In genomic region chr2:156455366-156455975, GRCh38 we compare ENCODE assay signal across 10 cellular contexts. TPM values are rescaled to one million over a fixed set of nuclear protein-coding genes. Genes with fewer than 3 reads are reported as not detected.
DNase-seq lines count a peak whose midpoint lies in the region; ATAC-seq, FAIRE-seq and TF ChIP-seq lines count a peak whose summit lies in the region.
"Had no signal": no experiment of that assay in that cellular context is flagged by ENCODE, and none has a peak within 500 bp of the region (broad histone marks: within the 10 kb centered on the region; RNA-seq: fewer than 3 reads in every experiment).

No MANE protein-coding gene starts in this region.

- H3K9me3 ChIP-seq in A549: no peaks in the 10 kb centered on the region
- no peaks in the 10 kb centered on the region for H3K9me3 ChIP-seq in ovary
- no peaks in the 10 kb centered on the region for H3K9me3 ChIP-seq in smooth muscle cell (replicated peaks; ENCODE audit: low read depth)
- H3K9me3 ChIP-seq in kidney (ENCODE audit: control insufficient read depth in 1 of 2, low read length in 2 of 2): no peaks in the 10 kb centered on the region

- H3K4me1 Mint-ChIP-seq in activated CD4-positive, alpha-beta memory T cell treated with anti-CD3 and anti-CD28 coated beads, Interleukin-2, amount 10 ng/mL, durations not matched to agents 7 days and 5 days: peaks cover 13% of the 10 kb centered on the region

- 0 out of 5 replicates have a peak, but pooled peaks of 1 of the 2 experiments have one; percentile 4 for TF ChIP-seq RAD21 in A549 (conservative IDR thresholded peaks at IDR 0.05 in 1 of 2, IDR thresholded peaks at IDR 0.05 in 1 of 2)

- no peaks in the 10 kb centered on the region for H4K20me1 ChIP-seq in smooth muscle cell (ENCODE audit: low read depth)

- H3K4me3 ChIP-seq in A549: no peak overlapping the region
- no peak overlapping the region for H3K4me3 ChIP-seq in ovary
- no peak overlapping the region for H3K4me3 ChIP-seq in smooth muscle cell
- no peak overlapping the region for H3K4me3 ChIP-seq in kidney (ENCODE audit: low read length in 2 of 2)
- H3K4me3 ChIP-seq: BLaER1 treated with 17β-estradiol and CSF1 and Interleukin-3, amounts not matched to agents 10 nM and 100 nM had no signal

- peak; percentile 96 for ATAC-seq in A549
- ATAC-seq in GM19351 (IDR thresholded peaks at IDR 0.05; ENCODE audit: unreplicated experiment): peak; percentile 39
- ATAC-seq in HG03565 (IDR thresholded peaks at IDR 0.05; ENCODE audit: unreplicated experiment): peak; percentile 45

- H3K36me3 Mint-ChIP-seq in activated CD4-positive, alpha-beta memory T cell treated with anti-CD3 and anti-CD28 coated beads, Interleukin-2, amount 10 ng/mL, durations not matched to agents 7 days and 5 days (ENCODE audit: low read depth): peaks cover 14% of the 10 kb centered on the region

- DNase-seq in A549 (ENCODE audit: low read depth in 1 of 2, low spot score in 1 of 2) (peak; percentile 65 to 79), fibroblast of gingiva (ENCODE audit: low read depth) (peak; percentile 47), ovary (no peak), smooth muscle cell (lab: John Stamatoyannopoulos, UW; ENCODE audit: unreplicated experiment) (no peak), kidney (no peak)
- DNase-seq in activated CD4-positive, alpha-beta memory T cell treated with anti-CD3 and anti-CD28 coated beads, Interleukin-2, amount 10 ng/mL, durations not matched to agents 7 days and 5 days: no peak

- H3K27ac ChIP-seq in A549: peak overlapping the region; percentile 62 to 81
- H3K27ac ChIP-seq in ovary: no peak overlapping the region
- no peak overlapping the region for H3K27ac ChIP-seq in smooth muscle cell (ENCODE audit: low read depth)
- no peak overlapping the region for H3K27ac ChIP-seq in kidney (ENCODE audit: low read depth in 2 of 2, low read length in 2 of 2)
- H3K27ac ChIP-seq: BLaER1 treated with 17β-estradiol and CSF1 and Interleukin-3, amounts not matched to agents 10 nM and 100 nM had no signal

- no peaks in the 10 kb centered on the region for H3K27me3 ChIP-seq in ovary
- H3K27me3 ChIP-seq in smooth muscle cell (ENCODE audit: low read depth): no peaks in the 10 kb centered on the region
- H3K27me3 ChIP-seq: BLaER1 treated with 17β-estradiol and CSF1 and Interleukin-3, amounts not matched to agents 10 nM and 100 nM had no signal

- H3K36me3 ChIP-seq in ovary (no peaks in the 10 kb centered on the region), smooth muscle cell (ENCODE audit: low read depth) (no peaks in the 10 kb centered on the region), kidney (ENCODE audit: control insufficient read depth in 1 of 2, insufficient read depth in 2 of 2, low read length in 2 of 2) (no peaks in the 10 kb centered on the region)

- H3K79me2 ChIP-seq in smooth muscle cell (ENCODE audit: low read depth): peaks cover 13% of the 10 kb centered on the region

- no peak overlapping the region for H2AFZ ChIP-seq in smooth muscle cell (ENCODE audit: low read depth)

- FAIRE-seq in A549 (lab: Jason Lieb, UNC): no peak
- FAIRE-seq in kidney (lab: Jason Lieb, UNC): no peak
- FAIRE-seq: endothelial cell of umbilical vein had no signal

- H3K4me3 Mint-ChIP-seq in activated CD4-positive, alpha-beta memory T cell treated with anti-CD3 and anti-CD28 coated beads, Interleukin-2, amount 10 ng/mL, durations not matched to agents 7 days and 5 days: no peak overlapping the region

- WGBS in A549 (ENCODE audit: missing lambda C conversion rate): 7% methylated on average over 2 of the region's 2 CpGs
- 92 to 97% (median 95%) methylated on average over 2 of the region's 2 CpGs for WGBS in ovary, 3 donors
- 76% methylated on average over 2 of the region's 2 CpGs for WGBS in smooth muscle cell (ENCODE audit: low lambda C conversion rate)

- no peaks in the 10 kb centered on the region for H3K27me3 Mint-ChIP-seq in activated CD4-positive, alpha-beta memory T cell treated with anti-CD3 and anti-CD28 coated beads, Interleukin-2, amount 10 ng/mL, durations not matched to agents 7 days and 5 days

- H3K4me1 ChIP-seq in A549 (peaks cover 64% of the 10 kb centered on the region), ovary (ENCODE audit: insufficient read depth) (no peaks in the 10 kb centered on the region), smooth muscle cell (ENCODE audit: low read depth) (no peaks in the 10 kb centered on the region), kidney (ENCODE audit: control insufficient read depth in 1 of 2, insufficient read depth in 1 of 2, low read depth in 1 of 2, low read length in 2 of 2) (peaks cover 4% of the 10 kb centered on the region in 2 donors)

- POLR2A ChIA-PET in A549 (lab: Yijun Ruan, JAX): no interaction called here
- POLR2A ChIA-PET in activated CD4-positive, alpha-beta memory T cell treated with anti-CD3 and anti-CD28 coated beads, Interleukin-2, amount 10 ng/mL, durations not matched to agents 7 days and 5 days (lab: Charles Lee): no interaction called here

- no peak for TF ChIP-seq CTCF in A549 (IDR thresholded peaks at IDR 0.05)
- TF ChIP-seq CTCF in ovary (IDR thresholded peaks at IDR 0.05): no peak
- no peak for TF ChIP-seq CTCF in smooth muscle cell (IDR thresholded peaks at IDR 0.05; ENCODE audit: borderline replicate concordance, insufficient read depth, poor library complexity, severe bottlenecking)
- no peak for TF ChIP-seq CTCF in kidney (IDR thresholded peaks at IDR 0.05; ENCODE audit: borderline replicate concordance, extremely low read depth, insufficient read depth)

- no peak for TF ChIP-seq EP300 in A549 (IDR thresholded peaks at IDR 0.05)
- no peak for TF ChIP-seq EP300 in ovary (IDR thresholded peaks at IDR 0.05)

- H3K27ac Mint-ChIP-seq in activated CD4-positive, alpha-beta memory T cell treated with anti-CD3 and anti-CD28 coated beads, Interleukin-2, amount 10 ng/mL, durations not matched to agents 7 days and 5 days: no peak overlapping the region

- peak overlapping the region; percentile 69 for H3K4me2 ChIP-seq in A549
- H3K4me2 ChIP-seq in smooth muscle cell: no peak overlapping the region

- H3K9ac ChIP-seq in smooth muscle cell (ENCODE audit: low read depth) (no peak overlapping the region), kidney (ENCODE audit: low read length in 2 of 2) (no peak overlapping the region)
- H3K9ac ChIP-seq: BLaER1 treated with 17β-estradiol and CSF1 and Interleukin-3, amounts not matched to agents 10 nM and 100 nM had no signal

- H3F3A ChIP-seq in smooth muscle cell (ENCODE audit: low read depth): no peaks in the 10 kb centered on the region

- no peak for TF ChIP-seq POLR2A in A549 (IDR thresholded peaks at IDR 0.05; ENCODE audit: low read length)
- TF ChIP-seq POLR2A in ovary (IDR thresholded peaks at IDR 0.05): no peak

- intact Hi-C loops in ovary (cut with DNase I): no loop called here
- intact Hi-C loops in kidney (cut with DNase I): no loop called here

- CTCF ChIA-PET in A549 (lab: Yijun Ruan, JAX): no interaction called here
- CTCF ChIA-PET in activated CD4-positive, alpha-beta memory T cell treated with anti-CD3 and anti-CD28 coated beads, Interleukin-2, amount 10 ng/mL, durations not matched to agents 7 days and 5 days (lab: Charles Lee): no interaction called here

- peaks cover 13% of the 10 kb centered on the region for H3K9me3 Mint-ChIP-seq in activated CD4-positive, alpha-beta memory T cell treated with anti-CD3 and anti-CD28 coated beads, Interleukin-2, amount 10 ng/mL, durations not matched to agents 7 days and 5 days

TF ChIP-seq in A549, 52 proteins besides CTCF, POLR2A, EP300 and RAD21:
- TF ChIP-seq BHLHE40 (IDR thresholded peaks at IDR 0.05; ENCODE audit: low read depth, low read length) (no peak), JUN (IDR thresholded peaks at IDR 0.05) (0 out of 5 replicates have a peak, but pooled peaks of 1 of the 2 experiments have one; percentile 32), ZC3H11A (IDR thresholded peaks at IDR 0.05) (no peak), JUNB (IDR thresholded peaks at IDR 0.05) (peak; percentile 29; the same call in 1 of the 2 replicates), POLR2AphosphoS2 (conservative IDR thresholded peaks at IDR 0.05; ENCODE audit: low read length) (no peak), RNF2 (IDR thresholded peaks at IDR 0.05; ENCODE audit: borderline replicate concordance, low read depth) (no peak), PHF8 (IDR thresholded peaks at IDR 0.05; ENCODE audit: borderline replicate concordance, low read depth) (no peak), TP53 (CRISPR knock-in tag; IDR thresholded peaks at IDR 0.05) (no peak), FOSL2 (IDR thresholded peaks at IDR 0.05) (0 out of 2 replicates have a peak, but pooled peaks have one; percentile 15), FOSL2 (CRISPR knock-in tag; IDR thresholded peaks at IDR 0.05) (peak; percentile 71), CBX2 (IDR thresholded peaks at IDR 0.05; ENCODE audit: borderline replicate concordance, low read depth) (no peak), HEYL (CRISPR knock-in tag; IDR thresholded peaks at IDR 0.05) (no peak), RFX5 (IDR thresholded peaks at IDR 0.05) (no peak)
- TF ChIP-seq, protein P1, sequence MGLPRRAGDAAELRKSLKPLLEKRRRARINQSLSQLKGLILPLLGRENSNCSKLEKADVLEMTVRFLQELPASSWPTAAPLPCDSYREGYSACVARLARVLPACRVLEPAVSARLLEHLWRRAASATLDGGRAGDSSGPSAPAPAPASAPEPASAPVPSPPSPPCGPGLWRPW (IDR thresholded peaks at IDR 0.05): no peak

RNA-seq across cellular contexts. Expression of gene GPD2, which starts 19.3 kb away (rescaled TPM):
- 39.6 and 41.9 TPM in 2 replicates for polyA plus RNA-seq in A549 (2011; rRNA removed)
- polyA plus RNA-seq in A549 (2012; cell fraction: cytosol; rRNA removed): 7.9 and 8.6 TPM in 2 replicates
- polyA plus RNA-seq in A549 (2012; cell fraction: nucleus; rRNA removed): 5.6 and 8.6 TPM in 2 replicates
- 26.6 to 28.3 TPM (median 27.8 TPM) in 3 replicates for polyA plus RNA-seq in A549 (2017; fragmentation: RNase III; extraction: RNeasy Plus Mini Kit Qiagen cat#74134 plus additional on column Dnase treatment)
- 76.4 and 79.8 TPM in 2 replicates for polyA minus RNA-seq in A549 (2011; rRNA and poly(A)+ RNA removed)
- 10 to 100 TPM; 22.2 to 61.7 (median 27.8) TPM for total RNA-seq in ovary
- 10 to 100 TPM in 1 of 2 donors, 1 to 10 TPM in 1; 6.7 to 13.8 TPM for polyA plus RNA-seq in ovary
- total RNA-seq in smooth muscle cell: 25.8 and 26.2 TPM in 2 replicates
- polyA plus RNA-seq in smooth muscle cell: 3.4 and 5.6 TPM in 2 replicates
- total RNA-seq in kidney: 32.3 TPM
- polyA plus RNA-seq in kidney (ENCODE audit: insufficient read depth, low read depth, low replicate concordance): 6.2 TPM
- total RNA-seq in activated CD4-positive, alpha-beta memory T cell treated with anti-CD3 and anti-CD28 coated beads, Interleukin-2, amount 10 ng/mL, durations not matched to agents 7 days and 5 days: 10 to 100 TPM; 20.5 to 27.3 TPM

Comparison
In these comparisons a context has a peak if more than half of its experiments do, and no peak if none do; other contexts are left out.
1. ATAC-seq: peak in every context shown above with its lines; median percentile 96 in A549; 45 in HG03565; 39 in GM19351.
2. DNase-seq: peak in A549 (2 of 2) and fibroblast of gingiva (single experiment); none in ovary (0 of 5), smooth muscle cell (single experiment), kidney (single experiment) and activated CD4-positive, alpha-beta memory T cell treated with anti-CD3 and anti-CD28 coated beads, Interleukin-2, amount 10 ng/mL, durations not matched to agents 7 days and 5 days (single experiment).
3. H3K27ac ChIP-seq: peak in A549 (2 of 2); none in ovary (0 of 2), smooth muscle cell (single experiment) and kidney (0 of 2).